In the genomic region with DNA sequence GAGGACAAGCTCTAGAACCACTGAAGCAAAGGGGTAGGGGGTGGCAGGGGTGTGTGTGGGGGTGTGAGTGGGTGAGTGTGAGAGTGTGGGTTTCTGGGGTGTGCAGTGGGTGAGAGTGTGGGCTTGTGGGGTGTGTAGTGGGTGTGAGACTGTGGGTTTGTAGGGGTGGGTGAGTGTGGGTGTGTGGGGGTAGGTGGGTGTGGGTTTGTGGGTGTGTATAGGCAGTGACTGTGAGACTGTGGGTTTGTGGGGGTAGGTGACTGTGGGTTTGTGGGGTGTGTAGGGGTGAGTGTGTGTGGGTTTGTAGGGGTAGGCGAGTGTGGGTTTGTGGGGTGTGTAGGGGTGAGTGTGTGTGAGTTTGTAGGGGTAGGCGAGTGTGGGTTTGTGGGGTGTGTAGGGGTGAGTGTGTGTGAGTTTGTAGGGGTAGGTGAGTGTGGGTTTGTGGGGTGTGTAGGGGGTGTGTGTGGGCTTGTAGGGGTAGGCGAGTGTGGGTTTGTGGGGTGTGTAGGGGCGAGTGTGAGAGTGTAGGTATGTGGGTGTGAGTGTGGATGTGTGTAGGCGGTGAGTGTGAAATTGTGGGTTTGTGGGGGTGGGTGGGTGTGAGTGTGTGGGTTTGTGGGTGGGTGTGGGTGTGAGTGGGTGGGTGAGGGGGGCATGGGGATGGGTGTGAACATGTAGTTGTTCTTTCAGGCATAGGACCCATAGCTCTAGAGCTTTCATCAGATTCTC, we compare ENCODE assay signal across 2 cellular contexts.
A peak's percentile ranks its signal among the peaks of the same experiment; 100 is the strongest.
TF ChIP-seq lines count a peak whose summit lies in the region.

No MANE protein-coding gene starts in this region.

TF ChIP-seq in HEK293, 187 proteins besides CTCF, POLR2A, EP300 and RAD21:
- TF ChIP-seq ZNF529 (tag by site-specific recombination; IDR thresholded peaks at IDR 0.05; ENCODE audit: insufficient replicate concordance) (no peak), ZNF350 (tag by site-specific recombination; IDR thresholded peaks at IDR 0.05) (no peak), KLF9 (tag by site-specific recombination; IDR thresholded peaks at IDR 0.05; ENCODE audit: low read depth) (0 out of 2 replicates have a peak, but pooled peaks have one; percentile 31), ZIC2 (tag by site-specific recombination; IDR thresholded peaks at IDR 0.05) (no peak), ZNF404 (tag by site-specific recombination; IDR thresholded peaks at IDR 0.05) (no peak), ZFHX2 (tag by site-specific recombination; conservative IDR thresholded peaks at IDR 0.05) (peak; percentile 98), EGR2 (tag by site-specific recombination; IDR thresholded peaks at IDR 0.05; ENCODE audit: low read depth) (peak; percentile 98)
- TF ChIP-seq, protein P1, sequence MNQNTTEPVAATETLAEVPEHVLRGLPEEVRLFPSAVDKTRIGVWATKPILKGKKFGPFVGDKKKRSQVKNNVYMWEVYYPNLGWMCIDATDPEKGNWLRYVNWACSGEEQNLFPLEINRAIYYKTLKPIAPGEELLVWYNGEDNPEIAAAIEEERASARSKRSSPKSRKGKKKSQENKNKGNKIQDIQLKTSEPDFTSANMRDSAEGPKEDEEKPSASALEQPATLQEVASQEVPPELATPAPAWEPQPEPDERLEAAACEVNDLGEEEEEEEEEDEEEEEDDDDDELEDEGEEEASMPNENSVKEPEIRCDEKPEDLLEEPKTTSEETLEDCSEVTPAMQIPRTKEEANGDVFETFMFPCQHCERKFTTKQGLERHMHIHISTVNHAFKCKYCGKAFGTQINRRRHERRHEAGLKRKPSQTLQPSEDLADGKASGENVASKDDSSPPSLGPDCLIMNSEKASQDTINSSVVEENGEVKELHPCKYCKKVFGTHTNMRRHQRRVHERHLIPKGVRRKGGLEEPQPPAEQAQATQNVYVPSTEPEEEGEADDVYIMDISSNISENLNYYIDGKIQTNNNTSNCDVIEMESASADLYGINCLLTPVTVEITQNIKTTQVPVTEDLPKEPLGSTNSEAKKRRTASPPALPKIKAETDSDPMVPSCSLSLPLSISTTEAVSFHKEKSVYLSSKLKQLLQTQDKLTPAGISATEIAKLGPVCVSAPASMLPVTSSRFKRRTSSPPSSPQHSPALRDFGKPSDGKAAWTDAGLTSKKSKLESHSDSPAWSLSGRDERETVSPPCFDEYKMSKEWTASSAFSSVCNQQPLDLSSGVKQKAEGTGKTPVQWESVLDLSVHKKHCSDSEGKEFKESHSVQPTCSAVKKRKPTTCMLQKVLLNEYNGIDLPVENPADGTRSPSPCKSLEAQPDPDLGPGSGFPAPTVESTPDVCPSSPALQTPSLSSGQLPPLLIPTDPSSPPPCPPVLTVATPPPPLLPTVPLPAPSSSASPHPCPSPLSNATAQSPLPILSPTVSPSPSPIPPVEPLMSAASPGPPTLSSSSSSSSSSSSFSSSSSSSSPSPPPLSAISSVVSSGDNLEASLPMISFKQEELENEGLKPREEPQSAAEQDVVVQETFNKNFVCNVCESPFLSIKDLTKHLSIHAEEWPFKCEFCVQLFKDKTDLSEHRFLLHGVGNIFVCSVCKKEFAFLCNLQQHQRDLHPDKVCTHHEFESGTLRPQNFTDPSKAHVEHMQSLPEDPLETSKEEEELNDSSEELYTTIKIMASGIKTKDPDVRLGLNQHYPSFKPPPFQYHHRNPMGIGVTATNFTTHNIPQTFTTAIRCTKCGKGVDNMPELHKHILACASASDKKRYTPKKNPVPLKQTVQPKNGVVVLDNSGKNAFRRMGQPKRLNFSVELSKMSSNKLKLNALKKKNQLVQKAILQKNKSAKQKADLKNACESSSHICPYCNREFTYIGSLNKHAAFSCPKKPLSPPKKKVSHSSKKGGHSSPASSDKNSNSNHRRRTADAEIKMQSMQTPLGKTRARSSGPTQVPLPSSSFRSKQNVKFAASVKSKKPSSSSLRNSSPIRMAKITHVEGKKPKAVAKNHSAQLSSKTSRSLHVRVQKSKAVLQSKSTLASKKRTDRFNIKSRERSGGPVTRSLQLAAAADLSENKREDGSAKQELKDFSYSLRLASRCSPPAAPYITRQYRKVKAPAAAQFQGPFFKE (tag by site-specific recombination; IDR thresholded peaks at IDR 0.05; ENCODE audit: borderline replicate concordance), result no peak
- TF ChIP-seq, protein P2, sequence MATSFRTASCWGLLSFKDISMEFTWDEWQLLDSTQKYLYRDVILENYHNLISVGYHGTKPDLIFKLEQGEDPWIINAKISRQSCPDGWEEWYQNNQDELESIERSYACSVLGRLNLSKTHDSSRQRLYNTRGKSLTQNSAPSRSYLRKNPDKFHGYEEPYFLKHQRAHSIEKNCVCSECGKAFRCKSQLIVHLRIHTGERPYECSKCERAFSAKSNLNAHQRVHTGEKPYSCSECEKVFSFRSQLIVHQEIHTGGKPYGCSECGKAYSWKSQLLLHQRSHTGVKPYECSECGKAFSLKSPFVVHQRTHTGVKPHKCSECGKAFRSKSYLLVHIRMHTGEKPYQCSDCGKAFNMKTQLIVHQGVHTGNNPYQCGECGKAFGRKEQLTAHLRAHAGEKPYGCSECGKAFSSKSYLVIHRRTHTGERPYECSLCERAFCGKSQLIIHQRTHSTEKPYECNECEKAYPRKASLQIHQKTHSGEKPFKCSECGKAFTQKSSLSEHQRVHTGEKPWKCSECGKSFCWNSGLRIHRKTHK (tag by site-specific recombination; IDR thresholded peaks at IDR 0.05), result no peak
- TF ChIP-seq, protein P3, sequence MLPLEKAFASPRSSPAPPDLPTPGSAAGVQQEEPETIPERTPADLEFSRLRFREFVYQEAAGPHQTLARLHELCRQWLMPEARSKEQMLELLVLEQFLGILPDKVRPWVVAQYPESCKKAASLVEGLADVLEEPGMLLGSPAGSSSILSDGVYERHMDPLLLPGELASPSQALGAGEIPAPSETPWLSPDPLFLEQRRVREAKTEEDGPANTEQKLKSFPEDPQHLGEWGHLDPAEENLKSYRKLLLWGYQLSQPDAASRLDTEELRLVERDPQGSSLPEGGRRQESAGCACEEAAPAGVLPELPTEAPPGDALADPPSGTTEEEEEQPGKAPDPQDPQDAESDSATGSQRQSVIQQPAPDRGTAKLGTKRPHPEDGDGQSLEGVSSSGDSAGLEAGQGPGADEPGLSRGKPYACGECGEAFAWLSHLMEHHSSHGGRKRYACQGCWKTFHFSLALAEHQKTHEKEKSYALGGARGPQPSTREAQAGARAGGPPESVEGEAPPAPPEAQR (tag by site-specific recombination; IDR thresholded peaks at IDR 0.05), result no peak
- TF ChIP-seq, protein P4, sequence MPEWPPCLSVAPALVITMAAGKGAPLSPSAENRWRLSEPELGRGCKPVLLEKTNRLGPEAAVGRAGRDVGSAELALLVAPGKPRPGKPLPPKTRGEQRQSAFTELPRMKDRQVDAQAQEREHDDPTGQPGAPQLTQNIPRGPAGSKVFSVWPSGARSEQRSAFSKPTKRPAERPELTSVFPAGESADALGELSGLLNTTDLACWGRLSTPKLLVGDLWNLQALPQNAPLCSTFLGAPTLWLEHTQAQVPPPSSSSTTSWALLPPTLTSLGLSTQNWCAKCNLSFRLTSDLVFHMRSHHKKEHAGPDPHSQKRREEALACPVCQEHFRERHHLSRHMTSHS (tag by site-specific recombination; IDR thresholded peaks at IDR 0.05), result no peak

TF ChIP-seq in K562, 482 proteins besides CTCF, POLR2A, EP300 and RAD21:
- TF ChIP-seq EGR1 (conservative IDR thresholded peaks at IDR 0.05), result peak; percentile 95
- TF ChIP-seq, protein P5, sequence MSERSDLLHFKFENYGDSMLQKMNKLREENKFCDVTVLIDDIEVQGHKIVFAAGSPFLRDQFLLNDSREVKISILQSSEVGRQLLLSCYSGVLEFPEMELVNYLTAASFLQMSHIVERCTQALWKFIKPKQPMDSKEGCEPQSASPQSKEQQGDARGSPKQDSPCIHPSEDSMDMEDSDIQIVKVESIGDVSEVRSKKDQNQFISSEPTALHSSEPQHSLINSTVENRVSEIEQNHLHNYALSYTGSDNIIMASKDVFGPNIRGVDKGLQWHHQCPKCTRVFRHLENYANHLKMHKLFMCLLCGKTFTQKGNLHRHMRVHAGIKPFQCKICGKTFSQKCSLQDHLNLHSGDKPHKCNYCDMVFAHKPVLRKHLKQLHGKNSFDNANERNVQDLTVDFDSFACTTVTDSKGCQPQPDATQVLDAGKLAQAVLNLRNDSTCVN (CRISPR knock-in tag; IDR thresholded peaks at IDR 0.05), result 0 out of 2 replicates have a peak, but pooled peaks have one; percentile 16
- TF ChIP-seq, protein P6, sequence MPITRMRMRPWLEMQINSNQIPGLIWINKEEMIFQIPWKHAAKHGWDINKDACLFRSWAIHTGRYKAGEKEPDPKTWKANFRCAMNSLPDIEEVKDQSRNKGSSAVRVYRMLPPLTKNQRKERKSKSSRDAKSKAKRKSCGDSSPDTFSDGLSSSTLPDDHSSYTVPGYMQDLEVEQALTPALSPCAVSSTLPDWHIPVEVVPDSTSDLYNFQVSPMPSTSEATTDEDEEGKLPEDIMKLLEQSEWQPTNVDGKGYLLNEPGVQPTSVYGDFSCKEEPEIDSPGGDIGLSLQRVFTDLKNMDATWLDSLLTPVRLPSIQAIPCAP (CRISPR knock-in tag; IDR thresholded peaks at IDR 0.05; ENCODE audit: borderline replicate concordance), result no peak
- TF ChIP-seq, protein P7, sequence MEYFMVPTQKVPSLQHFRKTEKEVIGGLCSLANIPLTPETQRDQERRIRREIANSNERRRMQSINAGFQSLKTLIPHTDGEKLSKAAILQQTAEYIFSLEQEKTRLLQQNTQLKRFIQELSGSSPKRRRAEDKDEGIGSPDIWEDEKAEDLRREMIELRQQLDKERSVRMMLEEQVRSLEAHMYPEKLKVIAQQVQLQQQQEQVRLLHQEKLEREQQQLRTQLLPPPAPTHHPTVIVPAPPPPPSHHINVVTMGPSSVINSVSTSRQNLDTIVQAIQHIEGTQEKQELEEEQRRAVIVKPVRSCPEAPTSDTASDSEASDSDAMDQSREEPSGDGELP (CRISPR knock-in tag; IDR thresholded peaks at IDR 0.05; ENCODE audit: borderline replicate concordance), result no peak
- TF ChIP-seq, protein P8, sequence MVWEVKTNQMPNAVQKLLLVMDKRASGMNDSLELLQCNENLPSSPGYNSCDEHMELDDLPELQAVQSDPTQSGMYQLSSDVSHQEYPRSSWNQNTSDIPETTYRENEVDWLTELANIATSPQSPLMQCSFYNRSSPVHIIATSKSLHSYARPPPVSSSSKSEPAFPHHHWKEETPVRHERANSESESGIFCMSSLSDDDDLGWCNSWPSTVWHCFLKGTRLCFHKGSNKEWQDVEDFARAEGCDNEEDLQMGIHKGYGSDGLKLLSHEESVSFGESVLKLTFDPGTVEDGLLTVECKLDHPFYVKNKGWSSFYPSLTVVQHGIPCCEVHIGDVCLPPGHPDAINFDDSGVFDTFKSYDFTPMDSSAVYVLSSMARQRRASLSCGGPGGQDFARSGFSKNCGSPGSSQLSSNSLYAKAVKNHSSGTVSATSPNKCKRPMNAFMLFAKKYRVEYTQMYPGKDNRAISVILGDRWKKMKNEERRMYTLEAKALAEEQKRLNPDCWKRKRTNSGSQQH (CRISPR knock-in tag; IDR thresholded peaks at IDR 0.05), result 0 out of 2 replicates have a peak, but pooled peaks have one; percentile 36
- TF ChIP-seq PCBP1 (IDR thresholded peaks at IDR 0.05; ENCODE audit: low read depth, low read length, poor library complexity, severe bottlenecking), result peak; percentile 27
